In the genomic region with DNA sequence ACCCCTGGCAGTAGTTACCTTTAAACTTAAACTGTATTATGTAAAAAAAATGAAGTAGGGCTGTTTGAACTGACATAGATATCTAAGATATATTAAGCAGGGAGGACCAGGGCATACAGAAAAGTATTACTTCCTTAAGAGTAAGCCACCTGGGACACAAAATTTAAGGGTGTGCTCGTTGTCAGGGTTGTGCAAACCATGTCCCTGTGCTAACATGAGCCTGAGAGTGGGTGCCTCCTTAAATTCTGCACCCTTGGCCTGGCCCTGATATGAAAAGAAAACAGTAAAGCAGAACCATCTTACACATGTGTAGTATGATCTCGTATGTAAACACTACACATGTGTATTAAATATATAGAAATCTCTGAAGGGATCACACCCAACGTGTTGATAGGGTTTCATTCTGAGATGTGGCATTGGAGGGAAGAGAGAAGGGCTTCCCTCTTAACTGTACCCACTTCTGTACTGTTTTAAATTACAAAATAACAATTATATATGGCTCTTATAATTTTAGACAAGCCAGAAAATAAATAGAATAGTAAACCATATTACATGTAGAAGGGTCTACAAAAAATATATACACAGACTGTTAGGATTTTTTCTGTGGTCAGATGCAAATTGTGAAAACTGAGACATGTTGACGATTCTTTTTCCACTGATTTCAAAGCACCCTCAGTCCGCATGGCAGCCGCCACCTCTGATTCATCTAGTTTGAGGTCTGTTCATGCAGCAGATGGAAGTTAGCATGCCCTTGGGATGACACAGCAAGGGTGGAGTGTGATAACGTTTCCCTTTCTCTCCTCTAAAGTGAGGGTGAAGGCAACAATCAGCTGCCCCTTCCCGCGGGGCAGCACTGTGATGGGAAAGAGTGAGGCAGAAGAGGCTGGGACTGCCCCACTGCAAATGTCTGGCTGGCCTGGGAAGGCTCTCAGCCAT, we compare ENCODE assay signal across 1 cellular context.
A peak's percentile ranks its signal among the peaks of the same experiment; 100 is the strongest.
TF ChIP-seq lines count a peak whose summit lies in the region.

No MANE protein-coding gene starts in this region.

TF ChIP-seq in K562, 482 proteins besides CTCF, POLR2A, EP300 and RAD21 (continued from another document and continues in another):
- TF ChIP-seq TEAD4 (IDR thresholded peaks at IDR 0.05; ENCODE audit: low read length) (peak; percentile 63), TEAD4 (CRISPR knock-in tag; IDR thresholded peaks at IDR 0.05; ENCODE audit: borderline replicate concordance) (no peak), GATA2 (CRISPR knock-in tag; IDR thresholded peaks at IDR 0.05) (peak; percentile 34; the same call in 1 of the 2 replicates), ZNF217 (CRISPR knock-in tag; IDR thresholded peaks at IDR 0.05) (no peak), ETS2 (tag; IDR thresholded peaks at IDR 0.05; ENCODE audit: borderline replicate concordance, poor library complexity, severe bottlenecking) (no peak), MCM2 (IDR thresholded peaks at IDR 0.05; ENCODE audit: low read depth) (no peak), SP2 (IDR thresholded peaks at IDR 0.05; ENCODE audit: extremely low read depth, low read depth, low read length, poor library complexity, severe bottlenecking) (no peak), DACH1 (IDR thresholded peaks at IDR 0.05; ENCODE audit: partially characterized antibody) (no peak), SAFB2 (IDR thresholded peaks at IDR 0.05; ENCODE audit: borderline replicate concordance, low read depth, low read length, severe bottlenecking) (no peak), HDAC1 (IDR thresholded peaks at IDR 0.05) (peak in 1 of 2 experiments; percentile 72; a peak in 2 of 4 replicates), RBM39 (optimal IDR thresholded peaks at IDR 0.05; ENCODE audit: low read depth, low read length) (no peak), CTBP1 (IDR thresholded peaks at IDR 0.05; ENCODE audit: borderline replicate concordance) (peak; percentile 83), PHF20 (IDR thresholded peaks at IDR 0.05; ENCODE audit: partially characterized antibody) (no peak), MYNN (IDR thresholded peaks at IDR 0.05) (0 out of 2 replicates have a peak, but pooled peaks have one; percentile 54), MYNN (CRISPR knock-in tag; IDR thresholded peaks at IDR 0.05) (no peak), TGIF2 (CRISPR knock-in tag; IDR thresholded peaks at IDR 0.05) (no peak), KDM1A (IDR thresholded peaks at IDR 0.05) (peak; percentile 63 to 80), CBX3 (IDR thresholded peaks at IDR 0.05; ENCODE audit: borderline replicate concordance in 1 of 2, low read length in 2 of 2) (peak in 1 of 2 experiments; percentile 72; a peak in 1 of 3 replicates), ZNF384 (IDR thresholded peaks at IDR 0.05; ENCODE audit: low read depth, low read length) (no peak), KDM2B (CRISPR knock-in tag; IDR thresholded peaks at IDR 0.05) (no peak), ELF1 (tag; IDR thresholded peaks at IDR 0.05) (no peak), ADNP (tag; IDR thresholded peaks at IDR 0.05) (no peak), MEF2D (tag; conservative IDR thresholded peaks at IDR 0.05; ENCODE audit: low read depth) (no peak; the same call in 1 of the 2 replicates), HOXB6 (CRISPR knock-in tag; IDR thresholded peaks at IDR 0.05; ENCODE audit: borderline replicate concordance) (no peak), EHMT2 (IDR thresholded peaks at IDR 0.05) (0 out of 2 replicates have a peak, but pooled peaks have one; percentile 35), POLR2AphosphoS2 (IDR thresholded peaks at IDR 0.05; ENCODE audit: low read length) (no peak), BHLHE40 (IDR thresholded peaks at IDR 0.05; ENCODE audit: low read length) (peak; percentile 63), ZNF644 (tag; IDR thresholded peaks at IDR 0.05; ENCODE audit: low read depth) (peak; percentile 63; the same call in 1 of the 2 replicates), ZKSCAN8 (CRISPR knock-in tag; IDR thresholded peaks at IDR 0.05) (peak; percentile 70; the same call in 1 of the 2 replicates), ATF7 (IDR thresholded peaks at IDR 0.05) (no peak), HNRNPK (IDR thresholded peaks at IDR 0.05; ENCODE audit: low read depth, low read length, poor library complexity, severe bottlenecking) (no peak), RNF2 (IDR thresholded peaks at IDR 0.05) (0 out of 2 replicates have a peak, but pooled peaks have one; percentile 49), ZNF134 (CRISPR knock-in tag; conservative IDR thresholded peaks at IDR 0.05) (0 out of 2 replicates have a peak, but pooled peaks have one; percentile 35), ATF1 (CRISPR knock-in tag; IDR thresholded peaks at IDR 0.05) (no peak), ATF1 (tag; IDR thresholded peaks at IDR 0.05) (peak; percentile 49; the same call in 1 of the 2 replicates), ZNF274 (IDR thresholded peaks at IDR 0.05; ENCODE audit: borderline replicate concordance, low read depth, low read length) (no peak), SMARCC2 (IDR thresholded peaks at IDR 0.05; ENCODE audit: low read depth) (no peak; the same call in 1 of the 2 replicates), RBFOX2 (IDR thresholded peaks at IDR 0.05; ENCODE audit: low read depth, low read length) (peak; percentile 31; the same call in 1 of the 2 replicates), DNMT1 (IDR thresholded peaks at IDR 0.05) (no peak), SPI1 (IDR thresholded peaks at IDR 0.05; ENCODE audit: borderline replicate concordance, low read depth, low read length) (no peak), DMBX1 (CRISPR knock-in tag; IDR thresholded peaks at IDR 0.05; ENCODE audit: borderline replicate concordance) (peak; percentile 91), ZNF316 (IDR thresholded peaks at IDR 0.05) (peak; percentile 77), ZNF584 (CRISPR knock-in tag; IDR thresholded peaks at IDR 0.05; ENCODE audit: low read depth) (no peak), HDAC2 (IDR thresholded peaks at IDR 0.05) (peak; percentile 85), RCOR1 (IDR thresholded peaks at IDR 0.05; ENCODE audit: borderline replicate concordance in 1 of 2, low read depth in 2 of 2, low read length in 2 of 2) (peak; percentile 83 to 93)
- TF ChIP-seq, protein P1, sequence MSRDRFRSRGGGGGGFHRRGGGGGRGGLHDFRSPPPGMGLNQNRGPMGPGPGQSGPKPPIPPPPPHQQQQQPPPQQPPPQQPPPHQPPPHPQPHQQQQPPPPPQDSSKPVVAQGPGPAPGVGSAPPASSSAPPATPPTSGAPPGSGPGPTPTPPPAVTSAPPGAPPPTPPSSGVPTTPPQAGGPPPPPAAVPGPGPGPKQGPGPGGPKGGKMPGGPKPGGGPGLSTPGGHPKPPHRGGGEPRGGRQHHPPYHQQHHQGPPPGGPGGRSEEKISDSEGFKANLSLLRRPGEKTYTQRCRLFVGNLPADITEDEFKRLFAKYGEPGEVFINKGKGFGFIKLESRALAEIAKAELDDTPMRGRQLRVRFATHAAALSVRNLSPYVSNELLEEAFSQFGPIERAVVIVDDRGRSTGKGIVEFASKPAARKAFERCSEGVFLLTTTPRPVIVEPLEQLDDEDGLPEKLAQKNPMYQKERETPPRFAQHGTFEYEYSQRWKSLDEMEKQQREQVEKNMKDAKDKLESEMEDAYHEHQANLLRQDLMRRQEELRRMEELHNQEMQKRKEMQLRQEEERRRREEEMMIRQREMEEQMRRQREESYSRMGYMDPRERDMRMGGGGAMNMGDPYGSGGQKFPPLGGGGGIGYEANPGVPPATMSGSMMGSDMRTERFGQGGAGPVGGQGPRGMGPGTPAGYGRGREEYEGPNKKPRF (IDR thresholded peaks at IDR 0.05; ENCODE audit: low read depth, low read length): no peak
- TF ChIP-seq, protein P2, sequence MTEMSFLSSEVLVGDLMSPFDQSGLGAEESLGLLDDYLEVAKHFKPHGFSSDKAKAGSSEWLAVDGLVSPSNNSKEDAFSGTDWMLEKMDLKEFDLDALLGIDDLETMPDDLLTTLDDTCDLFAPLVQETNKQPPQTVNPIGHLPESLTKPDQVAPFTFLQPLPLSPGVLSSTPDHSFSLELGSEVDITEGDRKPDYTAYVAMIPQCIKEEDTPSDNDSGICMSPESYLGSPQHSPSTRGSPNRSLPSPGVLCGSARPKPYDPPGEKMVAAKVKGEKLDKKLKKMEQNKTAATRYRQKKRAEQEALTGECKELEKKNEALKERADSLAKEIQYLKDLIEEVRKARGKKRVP (CRISPR knock-in tag; IDR thresholded peaks at IDR 0.05): 0 out of 2 replicates have a peak, but pooled peaks have one; percentile 13
- TF ChIP-seq, protein P3, sequence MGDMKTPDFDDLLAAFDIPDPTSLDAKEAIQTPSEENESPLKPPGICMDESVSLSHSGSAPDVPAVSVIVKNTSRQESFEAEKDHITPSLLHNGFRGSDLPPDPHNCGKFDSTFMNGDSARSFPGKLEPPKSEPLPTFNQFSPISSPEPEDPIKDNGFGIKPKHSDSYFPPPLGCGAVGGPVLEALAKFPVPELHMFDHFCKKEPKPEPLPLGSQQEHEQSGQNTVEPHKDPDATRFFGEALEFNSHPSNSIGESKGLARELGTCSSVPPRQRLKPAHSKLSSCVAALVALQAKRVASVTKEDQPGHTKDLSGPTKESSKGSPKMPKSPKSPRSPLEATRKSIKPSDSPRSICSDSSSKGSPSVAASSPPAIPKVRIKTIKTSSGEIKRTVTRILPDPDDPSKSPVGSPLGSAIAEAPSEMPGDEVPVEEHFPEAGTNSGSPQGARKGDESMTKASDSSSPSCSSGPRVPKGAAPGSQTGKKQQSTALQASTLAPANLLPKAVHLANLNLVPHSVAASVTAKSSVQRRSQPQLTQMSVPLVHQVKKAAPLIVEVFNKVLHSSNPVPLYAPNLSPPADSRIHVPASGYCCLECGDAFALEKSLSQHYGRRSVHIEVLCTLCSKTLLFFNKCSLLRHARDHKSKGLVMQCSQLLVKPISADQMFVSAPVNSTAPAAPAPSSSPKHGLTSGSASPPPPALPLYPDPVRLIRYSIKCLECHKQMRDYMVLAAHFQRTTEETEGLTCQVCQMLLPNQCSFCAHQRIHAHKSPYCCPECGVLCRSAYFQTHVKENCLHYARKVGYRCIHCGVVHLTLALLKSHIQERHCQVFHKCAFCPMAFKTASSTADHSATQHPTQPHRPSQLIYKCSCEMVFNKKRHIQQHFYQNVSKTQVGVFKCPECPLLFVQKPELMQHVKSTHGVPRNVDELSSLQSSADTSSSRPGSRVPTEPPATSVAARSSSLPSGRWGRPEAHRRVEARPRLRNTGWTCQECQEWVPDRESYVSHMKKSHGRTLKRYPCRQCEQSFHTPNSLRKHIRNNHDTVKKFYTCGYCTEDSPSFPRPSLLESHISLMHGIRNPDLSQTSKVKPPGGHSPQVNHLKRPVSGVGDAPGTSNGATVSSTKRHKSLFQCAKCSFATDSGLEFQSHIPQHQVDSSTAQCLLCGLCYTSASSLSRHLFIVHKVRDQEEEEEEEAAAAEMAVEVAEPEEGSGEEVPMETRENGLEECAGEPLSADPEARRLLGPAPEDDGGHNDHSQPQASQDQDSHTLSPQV (IDR thresholded peaks at IDR 0.05): peak; percentile 97
- TF ChIP-seq, protein P4, sequence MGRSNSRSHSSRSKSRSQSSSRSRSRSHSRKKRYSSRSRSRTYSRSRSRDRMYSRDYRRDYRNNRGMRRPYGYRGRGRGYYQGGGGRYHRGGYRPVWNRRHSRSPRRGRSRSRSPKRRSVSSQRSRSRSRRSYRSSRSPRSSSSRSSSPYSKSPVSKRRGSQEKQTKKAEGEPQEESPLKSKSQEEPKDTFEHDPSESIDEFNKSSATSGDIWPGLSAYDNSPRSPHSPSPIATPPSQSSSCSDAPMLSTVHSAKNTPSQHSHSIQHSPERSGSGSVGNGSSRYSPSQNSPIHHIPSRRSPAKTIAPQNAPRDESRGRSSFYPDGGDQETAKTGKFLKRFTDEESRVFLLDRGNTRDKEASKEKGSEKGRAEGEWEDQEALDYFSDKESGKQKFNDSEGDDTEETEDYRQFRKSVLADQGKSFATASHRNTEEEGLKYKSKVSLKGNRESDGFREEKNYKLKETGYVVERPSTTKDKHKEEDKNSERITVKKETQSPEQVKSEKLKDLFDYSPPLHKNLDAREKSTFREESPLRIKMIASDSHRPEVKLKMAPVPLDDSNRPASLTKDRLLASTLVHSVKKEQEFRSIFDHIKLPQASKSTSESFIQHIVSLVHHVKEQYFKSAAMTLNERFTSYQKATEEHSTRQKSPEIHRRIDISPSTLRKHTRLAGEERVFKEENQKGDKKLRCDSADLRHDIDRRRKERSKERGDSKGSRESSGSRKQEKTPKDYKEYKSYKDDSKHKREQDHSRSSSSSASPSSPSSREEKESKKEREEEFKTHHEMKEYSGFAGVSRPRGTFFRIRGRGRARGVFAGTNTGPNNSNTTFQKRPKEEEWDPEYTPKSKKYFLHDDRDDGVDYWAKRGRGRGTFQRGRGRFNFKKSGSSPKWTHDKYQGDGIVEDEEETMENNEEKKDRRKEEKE (IDR thresholded peaks at IDR 0.05; ENCODE audit: borderline replicate concordance in 1 of 2, control insufficient read depth in 1 of 2, low read depth in 2 of 2, low read length in 1 of 2): 0 out of 4 replicates have a peak, but pooled peaks of 1 of the 2 experiments have one; percentile 41
- TF ChIP-seq, protein P5, sequence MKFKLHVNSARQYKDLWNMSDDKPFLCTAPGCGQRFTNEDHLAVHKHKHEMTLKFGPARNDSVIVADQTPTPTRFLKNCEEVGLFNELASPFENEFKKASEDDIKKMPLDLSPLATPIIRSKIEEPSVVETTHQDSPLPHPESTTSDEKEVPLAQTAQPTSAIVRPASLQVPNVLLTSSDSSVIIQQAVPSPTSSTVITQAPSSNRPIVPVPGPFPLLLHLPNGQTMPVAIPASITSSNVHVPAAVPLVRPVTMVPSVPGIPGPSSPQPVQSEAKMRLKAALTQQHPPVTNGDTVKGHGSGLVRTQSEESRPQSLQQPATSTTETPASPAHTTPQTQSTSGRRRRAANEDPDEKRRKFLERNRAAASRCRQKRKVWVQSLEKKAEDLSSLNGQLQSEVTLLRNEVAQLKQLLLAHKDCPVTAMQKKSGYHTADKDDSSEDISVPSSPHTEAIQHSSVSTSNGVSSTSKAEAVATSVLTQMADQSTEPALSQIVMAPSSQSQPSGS (CRISPR knock-in tag; IDR thresholded peaks at IDR 0.05): no peak
- TF ChIP-seq, protein P6, sequence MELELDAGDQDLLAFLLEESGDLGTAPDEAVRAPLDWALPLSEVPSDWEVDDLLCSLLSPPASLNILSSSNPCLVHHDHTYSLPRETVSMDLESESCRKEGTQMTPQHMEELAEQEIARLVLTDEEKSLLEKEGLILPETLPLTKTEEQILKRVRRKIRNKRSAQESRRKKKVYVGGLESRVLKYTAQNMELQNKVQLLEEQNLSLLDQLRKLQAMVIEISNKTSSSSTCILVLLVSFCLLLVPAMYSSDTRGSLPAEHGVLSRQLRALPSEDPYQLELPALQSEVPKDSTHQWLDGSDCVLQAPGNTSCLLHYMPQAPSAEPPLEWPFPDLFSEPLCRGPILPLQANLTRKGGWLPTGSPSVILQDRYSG (tag; conservative IDR thresholded peaks at IDR 0.05; ENCODE audit: low read depth): 0 out of 2 replicates have a peak, but pooled peaks have one; percentile 23
- TF ChIP-seq, protein P7, sequence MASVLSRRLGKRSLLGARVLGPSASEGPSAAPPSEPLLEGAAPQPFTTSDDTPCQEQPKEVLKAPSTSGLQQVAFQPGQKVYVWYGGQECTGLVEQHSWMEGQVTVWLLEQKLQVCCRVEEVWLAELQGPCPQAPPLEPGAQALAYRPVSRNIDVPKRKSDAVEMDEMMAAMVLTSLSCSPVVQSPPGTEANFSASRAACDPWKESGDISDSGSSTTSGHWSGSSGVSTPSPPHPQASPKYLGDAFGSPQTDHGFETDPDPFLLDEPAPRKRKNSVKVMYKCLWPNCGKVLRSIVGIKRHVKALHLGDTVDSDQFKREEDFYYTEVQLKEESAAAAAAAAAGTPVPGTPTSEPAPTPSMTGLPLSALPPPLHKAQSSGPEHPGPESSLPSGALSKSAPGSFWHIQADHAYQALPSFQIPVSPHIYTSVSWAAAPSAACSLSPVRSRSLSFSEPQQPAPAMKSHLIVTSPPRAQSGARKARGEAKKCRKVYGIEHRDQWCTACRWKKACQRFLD (CRISPR knock-in tag; IDR thresholded peaks at IDR 0.05): no peak
